Comparison of ENCODE assay signal across 1 cellular context in genomic region chr1:155833665-155834295, GRCh38.
TF ChIP-seq lines count a peak whose summit lies in the region.

No MANE protein-coding gene starts in this region.

TF ChIP-seq in GM12878, 131 proteins besides CTCF, POLR2A, EP300 and RAD21:
- TF ChIP-seq NFYA (IDR thresholded peaks at IDR 0.05; ENCODE audit: borderline replicate concordance, low read depth, low read length) (no peak), MAX (IDR thresholded peaks at IDR 0.05; ENCODE audit: low read depth, low read length) (no peak), ZZZ3 (IDR thresholded peaks at IDR 0.05; ENCODE audit: control insufficient read depth, insufficient read length, low read depth) (no peak), TBL1XR1 (IDR thresholded peaks at IDR 0.05; ENCODE audit: low read depth, low read length) (no peak), CHD4 (IDR thresholded peaks at IDR 0.05) (no peak), REST (IDR thresholded peaks at IDR 0.05; ENCODE audit: low read depth, low read length) (no peak), IRF3 (IDR thresholded peaks at IDR 0.05) (no peak), HCFC1 (IDR thresholded peaks at IDR 0.05; ENCODE audit: low read length) (no peak), TARDBP (IDR thresholded peaks at IDR 0.05; ENCODE audit: borderline replicate concordance) (no peak), IRF4 (IDR thresholded peaks at IDR 0.05; ENCODE audit: low read depth, low read length) (no peak), PAX8 (IDR thresholded peaks at IDR 0.05) (no peak), RB1 (IDR thresholded peaks at IDR 0.05; ENCODE audit: borderline replicate concordance) (no peak), EED (IDR thresholded peaks at IDR 0.05; ENCODE audit: low read depth) (no peak), RBBP5 (conservative IDR thresholded peaks at IDR 0.05) (no peak), NKRF (conservative IDR thresholded peaks at IDR 0.05) (no peak), NBN (IDR thresholded peaks at IDR 0.05) (no peak), ETV6 (conservative IDR thresholded peaks at IDR 0.05 in 1 of 2, IDR thresholded peaks at IDR 0.05 in 1 of 2; ENCODE audit: borderline replicate concordance in 1 of 2, low read depth in 1 of 2) (no peak), BRCA1 (IDR thresholded peaks at IDR 0.05; ENCODE audit: low read depth, low read length) (no peak), ATF2 (IDR thresholded peaks at IDR 0.05; ENCODE audit: low read length) (no peak), MEF2B (IDR thresholded peaks at IDR 0.05; ENCODE audit: partially characterized antibody, poor library complexity, severe bottlenecking) (no peak)
